9 cellular contexts compared by ENCODE assay signal in genomic region chr3:152578769-152579168, GRCh38.
"Had no signal": no experiment of that assay in that cellular context is flagged by ENCODE, and none has a peak within 500 bp of the region (broad histone marks: within the 10 kb centered on the region; RNA-seq: fewer than 3 reads in every experiment).

No MANE protein-coding gene starts in this region.

- ATAC-seq: GM23338 had no signal

- FAIRE-seq: H1, H54, HTR-8/SVneo had no signal

- H2AFZ ChIP-seq: GM23338 had no signal

- H3K9ac ChIP-seq: KMS-11 had no signal

- H3K4me2 ChIP-seq: GM23338, KMS-11 had no signal

- DNase-seq: H9, HCEC 1CT, Karpas-422, KBM-7 had no signal

- H3K27ac ChIP-seq: KMS-11 had no signal

- H3K4me3 ChIP-seq: GM23338 had no signal
